Comparison of ENCODE assay signal across 31 cellular contexts in genomic region chr10:96442017-96442643, GRCh38.
"Had no signal": no experiment of that assay in that cellular context is flagged by ENCODE, and none has a peak within 500 bp of the region (broad histone marks: within the 10 kb centered on the region; RNA-seq: fewer than 3 reads in every experiment).

No MANE protein-coding gene starts in this region.

- H3K4me3 Mint-ChIP-seq: activated CD4-positive, alpha-beta memory T cell treated with anti-CD3 and anti-CD28 coated beads, Interleukin-2, amount 10 ng/mL, durations not matched to agents 7 days and 5 days; activated CD4-positive, alpha-beta T cell treated with anti-CD3 and anti-CD28 coated beads for 36 hours; activated naive CD8-positive, alpha-beta T cell treated with anti-CD3 and anti-CD28 coated beads, Interleukin-2, amount 10 ng/mL, durations not matched to agents 7 days and 5 days; activated T-helper 17 cell treated with anti-CD3 and anti-CD28 coated beads, Interleukin-2, amount 50 U/mL, for 72 hours; IgD-negative memory B cell; T-helper 17 cell had no signal

- H3K9me3 Mint-ChIP-seq: activated CD4-positive, alpha-beta memory T cell treated with anti-CD3 and anti-CD28 coated beads, Interleukin-2, amount 10 ng/mL, durations not matched to agents 7 days and 5 days; activated naive CD8-positive, alpha-beta T cell treated with anti-CD3 and anti-CD28 coated beads, Interleukin-2, amount 10 ng/mL, durations not matched to agents 7 days and 5 days; activated T-helper 17 cell treated with anti-CD3 and anti-CD28 coated beads, Interleukin-2, amount 50 U/mL, for 72 hours had no signal

- H3K27ac ChIP-seq: adrenal gland, RWPE1, SJSA1 had no signal

- H3K36me3 ChIP-seq: adrenal gland, SJSA1 had no signal

- H3K4me3 ChIP-seq: adrenal gland, SJSA1 had no signal

- H3K9me3 ChIP-seq: adrenal gland, SJSA1 had no signal

- H3K36me3 Mint-ChIP-seq: activated naive CD8-positive, alpha-beta T cell treated with anti-CD3 and anti-CD28 coated beads, Interleukin-2, amount 10 ng/mL, durations not matched to agents 7 days and 5 days had no signal

- H3K27me3 ChIP-seq: adrenal gland had no signal

- DNase-seq: activated CD4-positive, alpha-beta memory T cell treated with anti-CD3 and anti-CD28 coated beads, Interleukin-2, amount 10 ng/mL, durations not matched to agents 7 days and 5 days; activated CD4-positive, alpha-beta T cell treated with anti-CD3 and anti-CD28 coated beads for 36 hours; activated CD4-positive, alpha-beta T cell treated with anti-CD3 and anti-CD28 coated beads, Interleukin-2, amount 50 U/mL, for 1 hour; activated CD4-positive, CD25-positive, alpha-beta regulatory T cell; activated gamma-delta T cell treated with Interleukin-2 at 50 U/mL for 16 hours; activated naive CD4-positive, alpha-beta T cell treated with anti-CD3 and anti-CD28 coated beads, Interleukin-2, amount 50 U/mL, for 16 hours; activated naive CD8-positive, alpha-beta T cell treated with anti-CD3 and anti-CD28 coated beads, Interleukin-2, amount 10 ng/mL, durations not matched to agents 7 days and 5 days; activated T-cell treated with anti-CD3 and anti-CD28 coated beads for 4 hours; activated T-cell treated with anti-CD3 and anti-CD28 coated beads, Interleukin-2, amount 50 U/mL, for 48 hours; adrenal gland; anterior cingulate cortex; KG1; NCI-H1048; NCI-H1417; NCI-H1694; NCI-H2029; NCI-H2107; NCI-H2171 treated with DMSO at 0.1 percent for 48 hours; NCI-H226; NCI-H526; NCI-H774; NK-92 treated with Interleukin-12 subunit alpha and Interleukin-12 subunit beta, amount 100 ng/mL, for 24 hours; OCI-M1; SHP77; T-helper 17 cell; T-helper 9 cell had no signal

- H3K4me1 ChIP-seq: adrenal gland, SJSA1 had no signal

- ATAC-seq: activated CD4-positive, alpha-beta T cell treated with anti-CD3 and anti-CD28 coated beads for 36 hours; activated T-helper 17 cell treated with anti-CD3 and anti-CD28 coated beads, Interleukin-2, amount 50 U/mL, for 72 hours; Panc1; T-helper 17 cell had no signal

- H3K27ac Mint-ChIP-seq: activated CD4-positive, alpha-beta memory T cell treated with anti-CD3 and anti-CD28 coated beads, Interleukin-2, amount 10 ng/mL, durations not matched to agents 7 days and 5 days; activated CD4-positive, alpha-beta T cell treated with anti-CD3 and anti-CD28 coated beads for 36 hours; activated naive CD8-positive, alpha-beta T cell treated with anti-CD3 and anti-CD28 coated beads, Interleukin-2, amount 10 ng/mL, durations not matched to agents 7 days and 5 days; activated T-helper 17 cell treated with anti-CD3 and anti-CD28 coated beads, Interleukin-2, amount 50 U/mL, for 72 hours; IgD-negative memory B cell; T-helper 17 cell had no signal

- H3K4me1 Mint-ChIP-seq: activated CD4-positive, alpha-beta memory T cell treated with anti-CD3 and anti-CD28 coated beads, Interleukin-2, amount 10 ng/mL, durations not matched to agents 7 days and 5 days; activated CD4-positive, alpha-beta T cell treated with anti-CD3 and anti-CD28 coated beads for 36 hours; activated naive CD8-positive, alpha-beta T cell treated with anti-CD3 and anti-CD28 coated beads, Interleukin-2, amount 10 ng/mL, durations not matched to agents 7 days and 5 days; activated T-helper 17 cell treated with anti-CD3 and anti-CD28 coated beads, Interleukin-2, amount 50 U/mL, for 72 hours; IgD-negative memory B cell; T-helper 17 cell had no signal
